1 cellular context compared by ENCODE assay signal in genomic region chr13:74135306-74136088, GRCh38.
TF ChIP-seq lines count a peak whose summit lies in the region.

No MANE protein-coding gene starts in this region.

TF ChIP-seq in HepG2, 621 proteins besides CTCF, POLR2A, EP300 and RAD21 (continued from another document and continues in another):
- TF ChIP-seq ZNF687 (CRISPR knock-in tag; IDR thresholded peaks at IDR 0.05), result peak; percentile 65; the same call in 1 of the 2 replicates
- TF ChIP-seq ZFP36L2 (CRISPR knock-in tag; IDR thresholded peaks at IDR 0.05), result no peak
- no peak for TF ChIP-seq ZNF841 (CRISPR knock-in tag; IDR thresholded peaks at IDR 0.05; ENCODE audit: borderline replicate concordance)
- TF ChIP-seq MXD1 (CRISPR knock-in tag; IDR thresholded peaks at IDR 0.05), result peak; percentile 24; the same call in 1 of the 2 replicates
- TF ChIP-seq RBFOX2 (IDR thresholded peaks at IDR 0.05; ENCODE audit: low read depth, low read length), result peak; percentile 31
- TF ChIP-seq ELK4 (CRISPR knock-in tag; IDR thresholded peaks at IDR 0.05; ENCODE audit: borderline replicate concordance), result no peak
- TF ChIP-seq ZNF615 (CRISPR knock-in tag; IDR thresholded peaks at IDR 0.05; ENCODE audit: borderline replicate concordance), result no peak
- no peak for TF ChIP-seq ZNF337 (CRISPR knock-in tag; IDR thresholded peaks at IDR 0.05; ENCODE audit: borderline replicate concordance, low read depth)
- TF ChIP-seq TAF1 (CRISPR knock-in tag; IDR thresholded peaks at IDR 0.05), result no peak
- TF ChIP-seq SNAPC2 (CRISPR knock-in tag; IDR thresholded peaks at IDR 0.05), result no peak
- no peak for TF ChIP-seq HDAC2 (CRISPR knock-in tag; IDR thresholded peaks at IDR 0.05)
- TF ChIP-seq ISX (CRISPR knock-in tag; conservative IDR thresholded peaks at IDR 0.05), result no peak
- no peak for TF ChIP-seq AFF4 (CRISPR knock-in tag; IDR thresholded peaks at IDR 0.05)
- 0 out of 2 replicates have a peak, but pooled peaks have one; percentile 33 for TF ChIP-seq ZNF205 (CRISPR knock-in tag; IDR thresholded peaks at IDR 0.05)
- no peak for TF ChIP-seq TOPORS (CRISPR knock-in tag; IDR thresholded peaks at IDR 0.05)
- no peak for TF ChIP-seq CBFB (CRISPR knock-in tag; IDR thresholded peaks at IDR 0.05)
- no peak for TF ChIP-seq ZNF672 (CRISPR knock-in tag; IDR thresholded peaks at IDR 0.05)
- no peak for TF ChIP-seq BRD4 (CRISPR knock-in tag; IDR thresholded peaks at IDR 0.05)
- TF ChIP-seq TFAP4 (IDR thresholded peaks at IDR 0.05; ENCODE audit: borderline replicate concordance, low read depth), result peak; percentile 63; the same call in 1 of the 2 replicates
- 0 out of 2 replicates have a peak, but pooled peaks have one; percentile 6 for TF ChIP-seq MEF2D (CRISPR knock-in tag; IDR thresholded peaks at IDR 0.05)
- no peak for TF ChIP-seq TRIM22 (IDR thresholded peaks at IDR 0.05)
- no peak for TF ChIP-seq MXI1 (IDR thresholded peaks at IDR 0.05; ENCODE audit: borderline replicate concordance, low read depth, low read length)
- TF ChIP-seq RELA (CRISPR knock-in tag; IDR thresholded peaks at IDR 0.05), result no peak
- no peak for TF ChIP-seq ZBTB44 (CRISPR knock-in tag; IDR thresholded peaks at IDR 0.05)
- no peak for TF ChIP-seq MYC (CRISPR knock-in tag; IDR thresholded peaks at IDR 0.05; ENCODE audit: borderline replicate concordance)
- TF ChIP-seq SETDB1 (CRISPR knock-in tag; IDR thresholded peaks at IDR 0.05; ENCODE audit: borderline replicate concordance), result no peak
- TF ChIP-seq GRHL1 (CRISPR knock-in tag; conservative IDR thresholded peaks at IDR 0.05), result no peak
- TF ChIP-seq PRDM10 (CRISPR knock-in tag; IDR thresholded peaks at IDR 0.05; ENCODE audit: low read depth), result no peak
- TF ChIP-seq ZNF18 (CRISPR knock-in tag; IDR thresholded peaks at IDR 0.05; ENCODE audit: insufficient replicate concordance), result no peak
- TF ChIP-seq ZBTB46 (CRISPR knock-in tag; IDR thresholded peaks at IDR 0.05; ENCODE audit: borderline replicate concordance), result no peak
- TF ChIP-seq KAT8 (CRISPR knock-in tag; IDR thresholded peaks at IDR 0.05), result no peak
- TF ChIP-seq ZNF549 (CRISPR knock-in tag; IDR thresholded peaks at IDR 0.05), result no peak
- TF ChIP-seq ZNF12 (CRISPR knock-in tag; IDR thresholded peaks at IDR 0.05), result no peak
- TF ChIP-seq RBM22 (optimal IDR thresholded peaks at IDR 0.05; ENCODE audit: low read length), result no peak
- no peak for TF ChIP-seq KLF15 (CRISPR knock-in tag; IDR thresholded peaks at IDR 0.05; ENCODE audit: borderline replicate concordance)
